In the genomic region with DNA sequence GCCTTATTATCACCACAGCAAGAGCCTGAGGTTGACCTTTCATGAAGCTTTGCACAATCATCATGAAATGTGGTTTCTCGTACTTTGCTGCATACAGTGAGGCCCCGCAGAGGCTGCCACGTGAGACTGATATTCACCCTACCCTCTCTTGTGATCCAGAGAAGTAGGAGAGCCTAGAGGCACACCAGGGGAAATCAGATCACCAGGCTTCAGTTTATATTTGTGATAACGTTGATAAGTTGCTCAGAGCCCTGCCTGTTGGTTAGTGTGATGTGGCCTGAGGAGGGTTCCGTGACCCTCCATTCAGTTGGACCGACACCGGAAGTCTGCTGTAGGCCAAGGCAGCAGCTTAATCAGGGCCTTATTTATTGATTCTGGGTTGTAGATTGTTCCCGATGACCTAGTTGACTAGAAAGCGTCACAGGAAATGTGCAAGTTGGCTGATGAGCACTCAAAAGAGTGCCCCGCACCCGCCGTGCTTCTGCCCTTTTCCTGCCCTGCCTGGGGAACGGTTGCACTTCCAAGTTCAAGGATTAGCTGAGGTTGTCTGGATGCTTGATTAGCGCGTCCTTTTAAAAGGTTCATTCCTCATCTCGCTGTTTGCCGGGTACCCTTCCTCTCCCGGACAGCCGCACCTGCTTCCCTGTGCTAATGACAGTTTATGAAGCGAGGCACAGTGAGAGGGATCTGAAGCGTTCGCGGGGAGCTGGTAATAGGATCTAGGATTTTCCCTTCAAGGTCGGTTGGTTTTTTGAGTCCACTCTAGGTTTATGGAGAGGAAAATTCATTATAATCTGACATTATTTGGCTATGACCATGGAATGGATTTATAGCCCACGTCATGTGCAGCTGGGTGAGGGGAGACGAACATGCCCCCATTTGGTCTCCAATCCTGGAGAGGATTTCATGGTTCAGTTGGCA, we compare ENCODE assay signal across 14 cellular contexts.
DNase-seq lines count a peak whose midpoint lies in the region; ATAC-seq and TF ChIP-seq lines count a peak whose summit lies in the region.
"Had no signal": no experiment of that assay in that cellular context is flagged by ENCODE, and none has a peak within 500 bp of the region (broad histone marks: within the 10 kb centered on the region; RNA-seq: fewer than 3 reads in every experiment).

No MANE protein-coding gene starts in this region.

- intact Hi-C loops in activated CD4-positive, alpha-beta T cell treated with anti-CD3 and anti-CD28 coated beads for 36 hours (cut with DNase I, micrococcal nuclease) = loop anchor here in 1 of 2 experiments (10.0 kb wide), 1 partner anchor 119 kb away; no protein-coding TSS in a partner anchor
- intact Hi-C loops in adrenal gland (cut with DNase I) = no loop called here
- intact Hi-C loops in Caco-2 (cut with micrococcal nuclease; ENCODE audit: unreplicated experiment) = no loop called here

- no peak overlapping the region for H3K56ac ChIP-seq in mesendoderm (ENCODE audit: low read length)

- H3K18ac ChIP-seq in mesendoderm (ENCODE audit: low read length) = no peak overlapping the region

- no peak overlapping the region for H3K9ac ChIP-seq in mesendoderm (ENCODE audit: low read length)

- WGBS in adrenal gland, 4 donors = 77 to 82% (median 81%) methylated on average over 24 to 26 of the region's 26 CpGs
- no CpG with 5 or more reads among the region's 26 CpGs for WGBS in mesendoderm (ENCODE audit: extremely low coverage, insufficient coverage, low lambda C conversion rate)

- no peaks in the 10 kb centered on the region for H3K36me3 Mint-ChIP-seq in activated CD4-positive, alpha-beta T cell treated with anti-CD3 and anti-CD28 coated beads for 36 hours (ENCODE audit: low read depth)
- no peaks in the 10 kb centered on the region for H3K36me3 Mint-ChIP-seq in activated CD4-positive, alpha-beta T cell treated with anti-CD3 and anti-CD28 coated beads, Interleukin-2, amount 10 ng/mL, durations not matched to agents 7 days and 5 days (ENCODE audit: low read depth)
- H3K36me3 Mint-ChIP-seq in Caco-2 (ENCODE audit: insufficient read depth, unreplicated experiment) = no peaks in the 10 kb centered on the region
- H3K36me3 Mint-ChIP-seq: activated naive CD4-positive, alpha-beta T cell treated with anti-CD3 and anti-CD28 coated beads, Interleukin-2, amount 50 U/mL, for 24 hours had no signal

- H3K79me1 ChIP-seq in mesendoderm (ENCODE audit: low read length) = no peaks in the 10 kb centered on the region

- POLR2A ChIA-PET in activated CD4-positive, alpha-beta T cell treated with anti-CD3 and anti-CD28 coated beads for 36 hours (lab: Charles Lee) = no interaction called here
- POLR2A ChIA-PET in activated CD4-positive, alpha-beta T cell treated with anti-CD3 and anti-CD28 coated beads, Interleukin-2, amount 10 ng/mL, durations not matched to agents 7 days and 5 days (lab: Charles Lee) = no interaction called here
- POLR2A ChIA-PET in Caco-2 (lab: Charles Lee) = no interaction called here

- H3K27ac ChIP-seq in adrenal gland (peak overlapping the region in 2 of 5 donors; percentile 49 to 77), mesendoderm (ENCODE audit: low read depth, low read length) (no peak overlapping the region)
- H3K27ac ChIP-seq: A549, uterus had no signal

- H2BK5ac ChIP-seq in mesendoderm (ENCODE audit: low read length) = no peak overlapping the region

- peak; percentile 64 for ATAC-seq in activated CD4-positive, alpha-beta T cell treated with anti-CD3 and anti-CD28 coated beads for 36 hours
- ATAC-seq: A549, sciatic nerve had no signal

- H3K36me3 ChIP-seq in adrenal gland (replicated peaks in 1 of 2) (no peaks in the 10 kb centered on the region), mesendoderm (ENCODE audit: control insufficient read depth, insufficient read depth, low read length) (no peaks in the 10 kb centered on the region), Caco-2 (ENCODE audit: control insufficient read depth, insufficient read depth, low read length) (no peaks in the 10 kb centered on the region)
- H3K36me3 ChIP-seq: uterus had no signal

- H3K4me1 ChIP-seq in adrenal gland (replicated peaks in 1 of 2) (peaks cover 4 to 18% of the 10 kb centered on the region in 2 donors), mesendoderm (ENCODE audit: control insufficient read depth, low read depth, low read length) (no peaks in the 10 kb centered on the region), Caco-2 (peaks cover 4% of the 10 kb centered on the region; the same call in 1 of the 2 replicates)
- H3K4me1 ChIP-seq: A549, uterus had no signal

- TF ChIP-seq CTCF in adrenal gland (IDR thresholded peaks at IDR 0.05) (no peak), Caco-2 (IDR thresholded peaks at IDR 0.05; ENCODE audit: insufficient read depth in 1 of 2, low read depth in 1 of 2, low read length in 1 of 2, severe bottlenecking in 1 of 2, unreplicated experiment in 1 of 2) (no peak)

- H3K23ac ChIP-seq in mesendoderm (ENCODE audit: low read length) = no peak overlapping the region

- H3K4me1 Mint-ChIP-seq in activated CD4-positive, alpha-beta T cell treated with anti-CD3 and anti-CD28 coated beads for 36 hours = peaks cover 15% of the 10 kb centered on the region
- H3K4me1 Mint-ChIP-seq in activated CD4-positive, alpha-beta T cell treated with anti-CD3 and anti-CD28 coated beads, Interleukin-2, amount 10 ng/mL, durations not matched to agents 7 days and 5 days = no peaks in the 10 kb centered on the region
- H3K4me1 Mint-ChIP-seq in Caco-2 (ENCODE audit: low read depth, unreplicated experiment) = no peaks in the 10 kb centered on the region

- no peaks in the 10 kb centered on the region for H3K9me3 Mint-ChIP-seq in activated CD4-positive, alpha-beta T cell treated with anti-CD3 and anti-CD28 coated beads for 36 hours (ENCODE audit: low read depth)
- no peaks in the 10 kb centered on the region for H3K9me3 Mint-ChIP-seq in activated CD4-positive, alpha-beta T cell treated with anti-CD3 and anti-CD28 coated beads, Interleukin-2, amount 10 ng/mL, durations not matched to agents 7 days and 5 days
- no peaks in the 10 kb centered on the region for H3K9me3 Mint-ChIP-seq in Caco-2 (ENCODE audit: unreplicated experiment)
- H3K9me3 Mint-ChIP-seq: activated naive CD4-positive, alpha-beta T cell treated with anti-CD3 and anti-CD28 coated beads, Interleukin-2, amount 50 U/mL, for 24 hours had no signal

- H2BK15ac ChIP-seq in mesendoderm (replicated peaks; ENCODE audit: low read depth) = no peak overlapping the region

- H2BK120ac ChIP-seq in mesendoderm (ENCODE audit: low read depth, low read length) = no peak overlapping the region

- H2AK5ac ChIP-seq in mesendoderm (ENCODE audit: low read length) = no peak overlapping the region

- no TSS peak for BruUV-seq in Caco-2 (replicated peaks; lab: Mats Ljungman, UMichigan)

- TF ChIP-seq POLR2A in adrenal gland (IDR thresholded peaks at IDR 0.05) = no peak

- CTCF ChIA-PET in activated CD4-positive, alpha-beta T cell treated with anti-CD3 and anti-CD28 coated beads for 36 hours (lab: Charles Lee) = interaction anchor here (2.1 kb wide), 1 partner anchor 12 kb away, joined by 5 read pairs; no protein-coding TSS in a partner anchor
- CTCF ChIA-PET in activated CD4-positive, alpha-beta T cell treated with anti-CD3 and anti-CD28 coated beads, Interleukin-2, amount 10 ng/mL, durations not matched to agents 7 days and 5 days (lab: Charles Lee) = interaction anchor here (1.0 kb wide), 1 partner anchor 135 kb away, joined by 5 read pairs; no protein-coding TSS in a partner anchor
- CTCF ChIA-PET in Caco-2 (lab: Charles Lee) = no interaction called here

- no peak overlapping the region for H4K8ac ChIP-seq in mesendoderm (ENCODE audit: low read depth, low read length)

- no peaks in the 10 kb centered on the region for H3K27me3 Mint-ChIP-seq in activated CD4-positive, alpha-beta T cell treated with anti-CD3 and anti-CD28 coated beads for 36 hours
- peaks cover 7% of the 10 kb centered on the region for H3K27me3 Mint-ChIP-seq in activated CD4-positive, alpha-beta T cell treated with anti-CD3 and anti-CD28 coated beads, Interleukin-2, amount 10 ng/mL, durations not matched to agents 7 days and 5 days
- no peaks in the 10 kb centered on the region for H3K27me3 Mint-ChIP-seq in Caco-2 (ENCODE audit: insufficient read depth, unreplicated experiment)
- H3K27me3 Mint-ChIP-seq: activated naive CD4-positive, alpha-beta T cell treated with anti-CD3 and anti-CD28 coated beads, Interleukin-2, amount 50 U/mL, for 24 hours had no signal

- peak; percentile 34 for DNase-seq in activated CD4-positive, alpha-beta T cell treated with anti-CD3 and anti-CD28 coated beads for 36 hours
- DNase-seq in activated CD4-positive, alpha-beta T cell treated with anti-CD3 and anti-CD28 coated beads, Interleukin-2, amount 10 ng/mL, durations not matched to agents 7 days and 5 days = no peak
- peak; percentile 66 for DNase-seq in NCI-H2171 treated with DMSO at 0.1 percent for 48 hours (lab: John Stamatoyannopoulos, UW)
- peak in 5 of 7 donors; percentile 29 to 73 (median 38) for DNase-seq in adrenal gland
- peak; percentile 78 for DNase-seq in retina
- no peak for DNase-seq in NCI-H1436 (lab: John Stamatoyannopoulos, UW)
- no peak for DNase-seq in mesendoderm
- DNase-seq in Caco-2 = no peak
- DNase-seq: dorsolateral prefrontal cortex, mesenchymal stem cell, uterus had no signal

- H4K5ac ChIP-seq in mesendoderm (ENCODE audit: low read length) = no peak overlapping the region

- no peak overlapping the region for H3K4ac ChIP-seq in mesendoderm (ENCODE audit: low read depth, low read length)

- H3K4me3 Mint-ChIP-seq in activated CD4-positive, alpha-beta T cell treated with anti-CD3 and anti-CD28 coated beads for 36 hours = no peak overlapping the region
- no peak overlapping the region for H3K4me3 Mint-ChIP-seq in activated CD4-positive, alpha-beta T cell treated with anti-CD3 and anti-CD28 coated beads, Interleukin-2, amount 10 ng/mL, durations not matched to agents 7 days and 5 days
- H3K4me3 Mint-ChIP-seq in Caco-2 (ENCODE audit: unreplicated experiment) = no peak overlapping the region
- H3K4me3 Mint-ChIP-seq: activated naive CD4-positive, alpha-beta T cell treated with anti-CD3 and anti-CD28 coated beads, Interleukin-2, amount 50 U/mL, for 24 hours had no signal

- no peaks in the 10 kb centered on the region for H3K9me3 ChIP-seq in adrenal gland (replicated peaks in 1 of 3)
- no peaks in the 10 kb centered on the region for H3K9me3 ChIP-seq in Caco-2
- H3K9me3 ChIP-seq: A549, uterus had no signal

- no peaks in the 10 kb centered on the region for H3K27me3 ChIP-seq in adrenal gland
- H3K27me3 ChIP-seq in mesendoderm (ENCODE audit: insufficient read depth, low read length, poor library complexity) = no peaks in the 10 kb centered on the region
- peaks cover 3% of the 10 kb centered on the region for H3K27me3 ChIP-seq in Caco-2 (replicated peaks; ENCODE audit: control insufficient read depth, insufficient read depth, low read length)
- H3K27me3 ChIP-seq: dorsolateral prefrontal cortex, uterus had no signal

- H3K4me3 ChIP-seq in adrenal gland = no peak overlapping the region
- H3K4me3 ChIP-seq in mesendoderm (ENCODE audit: low read length) = no peak overlapping the region
- no peak overlapping the region for H3K4me3 ChIP-seq in Caco-2 (ENCODE audit: low read depth, low read length)
- H3K4me3 ChIP-seq: A549, dorsolateral prefrontal cortex, uterus had no signal

- H3K79me2 ChIP-seq in mesendoderm (ENCODE audit: control insufficient read depth, insufficient read depth, low read length) = no peaks in the 10 kb centered on the region

- no peak overlapping the region for H3K27ac Mint-ChIP-seq in activated CD4-positive, alpha-beta T cell treated with anti-CD3 and anti-CD28 coated beads for 36 hours
- no peak overlapping the region for H3K27ac Mint-ChIP-seq in activated CD4-positive, alpha-beta T cell treated with anti-CD3 and anti-CD28 coated beads, Interleukin-2, amount 10 ng/mL, durations not matched to agents 7 days and 5 days
- H3K27ac Mint-ChIP-seq in Caco-2 (ENCODE audit: unreplicated experiment) = no peak overlapping the region
- H3K27ac Mint-ChIP-seq: activated naive CD4-positive, alpha-beta T cell treated with anti-CD3 and anti-CD28 coated beads, Interleukin-2, amount 50 U/mL, for 24 hours had no signal

- H3K4me2 ChIP-seq in mesendoderm (ENCODE audit: low read length) = no peak overlapping the region
- H3K4me2 ChIP-seq: A549 had no signal

Comparison
In these comparisons a context has a peak if more than half of its experiments do, and no peak if none do; other contexts are left out.
1. DNase-seq: peak in activated CD4-positive, alpha-beta T cell treated with anti-CD3 and anti-CD28 coated beads for 36 hours (single experiment), NCI-H2171 treated with DMSO at 0.1 percent for 48 hours (single experiment), adrenal gland (5 of 7) and retina (single experiment); none in activated CD4-positive, alpha-beta T cell treated with anti-CD3 and anti-CD28 coated beads, Interleukin-2, amount 10 ng/mL, durations not matched to agents 7 days and 5 days (single experiment), NCI-H1436 (single experiment), mesendoderm (single experiment) and Caco-2 (0 of 2).